36 cellular contexts compared by ENCODE assay signal in genomic region chr1:233957691-233958090, GRCh38. TPM values are rescaled to one million over a fixed set of nuclear protein-coding genes. Genes with fewer than 3 reads are reported as not detected.
"Had no signal": no experiment of that assay in that cellular context is flagged by ENCODE, and none has a peak within 500 bp of the region (broad histone marks: within the 10 kb centered on the region; RNA-seq: fewer than 3 reads in every experiment).

No MANE protein-coding gene starts in this region.

- H3K9me3 ChIP-seq: MG63 had no signal

- H3K36me3 ChIP-seq: MG63 had no signal

- H3K4me3 ChIP-seq: MG63 had no signal

- DNase-seq: Karpas-422, Kasumi-1, MG63, MM.1S, MV-4-11, NCI-H1048, NCI-H1092, NCI-H1092 treated with DMSO at 0.1 percent for 48 hours, NCI-H1105, NCI-H1105 treated with DMSO at 0.1 percent for 48 hours, NCI-H1417, NCI-H1417 treated with DMSO at 0.1 percent for 48 hours, NCI-H1436, NCI-H1436 treated with DMSO at 0.1 percent for 48 hours, NCI-H146, NCI-H1694, NCI-H1694 treated with DMSO at 0.1 percent for 48 hours, NCI-H187, NCI-H187 treated with DMSO at 0.1 percent for 48 hours, NCI-H1930, NCI-H2029, NCI-H2029 treated with DMSO at 0.1 percent for 48 hours, NCI-H2081, NCI-H2081 treated with DMSO at 0.1 percent for 48 hours, NCI-H2107, NCI-H2171, NCI-H2171 treated with DMSO at 0.1 percent for 48 hours, NCI-H2227 treated with DMSO at 0.1 percent for 48 hours, NCI-H226, NCI-H345, NCI-H446, NCI-H446 treated with DMSO at 0.1 percent for 48 hours, NCI-H510A, NCI-H510A treated with DMSO at 0.1 percent for 48 hours, NCI-H524 had no signal

RNA-seq across cellular contexts. Expression of gene SLC35F3, which starts 53.2 kb away (rescaled TPM):
- total RNA-seq: LHCN-M2 had no signal
